In genomic region chr20:23349338-23350006, GRCh38 we compare ENCODE assay signal across 8 cellular contexts. TPM values are rescaled to one million over a fixed set of nuclear protein-coding genes. Genes with fewer than 3 reads are reported as not detected.
DNase-seq lines count a peak whose midpoint lies in the region; ATAC-seq and TF ChIP-seq lines count a peak whose summit lies in the region.

No MANE protein-coding gene starts in this region.

- peaks cover 21% of the 10 kb centered on the region for H3K4me1 ChIP-seq in CD4-positive, alpha-beta memory T cell (ENCODE audit: insufficient read depth, low read length)
- H3K4me1 ChIP-seq in heart right ventricle: peaks cover 3 to 29% (median 24%) of the 10 kb centered on the region in 9 donors

- H3K9me3 Mint-ChIP-seq in CD4-positive, alpha-beta memory T cell: peaks cover 0 to 1% (median 0%) of the 10 kb centered on the region in 8 donors
- H3K9me3 Mint-ChIP-seq in activated T-cell treated with anti-CD3 and anti-CD28 coated beads, Interleukin-2, amount 50 U/mL, for 72 hours: no peaks in the 10 kb centered on the region

- peak overlapping the region; percentile 93 to 97 for H3K4me3 ChIP-seq in CD4-positive, alpha-beta memory T cell (ENCODE audit: low read length in 2 of 2)
- peak overlapping the region; percentile 78 to 97 (median 86) for H3K4me3 ChIP-seq in heart right ventricle
- peak overlapping the region; percentile 95 for H3K4me3 ChIP-seq in skeletal muscle cell (ENCODE audit: low read depth, low read length)

- DNase-seq in CD4-positive, alpha-beta memory T cell: no peak
- DNase-seq in activated T-cell treated with anti-CD3 and anti-CD28 coated beads, Interleukin-2, amount 50 U/mL, for 72 hours: no peak
- DNase-seq in heart right ventricle (no peak), skeletal muscle cell (ENCODE audit: low read depth) (no peak), 8988T (no peak)

- peak overlapping the region; percentile 85 to 99 (median 98) for H3K4me3 Mint-ChIP-seq in CD4-positive, alpha-beta memory T cell
- H3K4me3 Mint-ChIP-seq in activated T-cell treated with anti-CD3 and anti-CD28 coated beads, Interleukin-2, amount 50 U/mL, for 72 hours: peak overlapping the region; percentile 80 to 92

- H3K27me3 Mint-ChIP-seq in CD4-positive, alpha-beta memory T cell: no peaks in the 10 kb centered on the region
- H3K27me3 Mint-ChIP-seq in activated T-cell treated with anti-CD3 and anti-CD28 coated beads, Interleukin-2, amount 50 U/mL, for 72 hours (ENCODE audit: low read depth): no peaks in the 10 kb centered on the region

- CTCF ChIA-PET in CD4-positive, alpha-beta memory T cell (lab: Charles Lee; ENCODE audit: partially characterized antibody): interaction anchor here (0.8 to 3.3 kb wide), 20 partner anchors 9 to 658 kb away, joined by 3 to 78 read pairs (median 6); partner anchors contain the start of gene NAPB

- H3K36me3 ChIP-seq in CD4-positive, alpha-beta memory T cell (ENCODE audit: insufficient read depth, low read length): peaks cover 11% of the 10 kb centered on the region
- peaks cover 0 to 9% (median 0%) of the 10 kb centered on the region in 9 donors for H3K36me3 ChIP-seq in heart right ventricle

- H3K9me3 ChIP-seq in CD4-positive, alpha-beta memory T cell (ENCODE audit: control insufficient read depth in 1 of 2, low read length in 2 of 2): no peaks in the 10 kb centered on the region
- no peaks in the 10 kb centered on the region for H3K9me3 ChIP-seq in heart right ventricle

- intact Hi-C loops in CD4-positive, alpha-beta memory T cell (cut with micrococcal nuclease): loop anchor here (1.0 to 5.0 kb wide), 4 partner anchors 9 to 1643 kb away; partner anchors contain the start of genes APMAP, GZF1 and NAPB
- intact Hi-C loops in heart right ventricle (cut with DNase I): loop anchor here in 7 of 10 donors (1.0 to 10.0 kb wide), 10 partner anchors 97 to 1705 kb away; partner anchors contain the start of genes CST9 (in 3 of the 7), CST3 (in 2 of the 7), ACSS1 (in 1 of the 7) and THBD (in 1 of the 7)

- TF ChIP-seq CTCF in heart right ventricle (IDR thresholded peaks at IDR 0.05): peak; percentile 10 to 68 (median 57)

- peaks cover 0 to 20% of the 10 kb centered on the region in 2 donors for H3K36me3 Mint-ChIP-seq in CD4-positive, alpha-beta memory T cell
- H3K36me3 Mint-ChIP-seq in activated T-cell treated with anti-CD3 and anti-CD28 coated beads, Interleukin-2, amount 50 U/mL, for 72 hours (ENCODE audit: insufficient read depth in 2 of 2): peaks cover 3% of the 10 kb centered on the region in 2 donors

- 12 to 18% methylated on average over 11 of the region's 11 CpGs for WGBS in heart right ventricle, 2 donors

- H3K27me3 ChIP-seq in CD4-positive, alpha-beta memory T cell (ENCODE audit: insufficient read depth, low read length): no peaks in the 10 kb centered on the region
- H3K27me3 ChIP-seq in heart right ventricle: no peaks in the 10 kb centered on the region

- POLR2A ChIA-PET in CD4-positive, alpha-beta memory T cell (lab: Charles Lee; ENCODE audit: partially characterized antibody): interaction anchor here (0.7 to 2.9 kb wide), 8 partner anchors 9 to 1741 kb away, joined by 3 to 128 read pairs (median 6); partner anchors contain the start of genes ACSS1, GZF1 and NAPB

- H3K4me1 Mint-ChIP-seq in CD4-positive, alpha-beta memory T cell: peaks cover 14 to 38% (median 23%) of the 10 kb centered on the region in 4 donors
- peaks cover 40% of the 10 kb centered on the region for H3K4me1 Mint-ChIP-seq in activated T-cell treated with anti-CD3 and anti-CD28 coated beads, Interleukin-2, amount 50 U/mL, for 72 hours (ENCODE audit: low read depth)

- ATAC-seq in GM19023 (IDR thresholded peaks at IDR 0.05; ENCODE audit: unreplicated experiment) (peak; percentile 1), HG03432 (IDR thresholded peaks at IDR 0.05; ENCODE audit: unreplicated experiment) (peak; percentile 13), heart right ventricle (peak in 4 of 8 donors; percentile 0 to 7 (median 1)), GM21717 (IDR thresholded peaks at IDR 0.05; ENCODE audit: unreplicated experiment) (no peak)
- ATAC-seq in activated T-cell treated with anti-CD3 and anti-CD28 coated beads, Interleukin-2, amount 50 U/mL, for 72 hours (replicated peaks in 1 of 2): peak in 1 of 2 donors; percentile 0

- H3K27ac Mint-ChIP-seq in CD4-positive, alpha-beta memory T cell: peak overlapping the region; percentile 99 to 100 (median 100)
- H3K27ac Mint-ChIP-seq in activated T-cell treated with anti-CD3 and anti-CD28 coated beads, Interleukin-2, amount 50 U/mL, for 72 hours: peak overlapping the region; percentile 99

- H3K27ac ChIP-seq in CD4-positive, alpha-beta memory T cell (ENCODE audit: low read depth, low read length): peak overlapping the region; percentile 100
- peak overlapping the region; percentile 88 to 100 (median 98) for H3K27ac ChIP-seq in heart right ventricle

RNA-seq across cellular contexts. Expression of gene NXT1, which starts 1.1 kb away (rescaled TPM):
- total RNA-seq in CD4-positive, alpha-beta memory T cell: 10 to 100 TPM; 21.5 to 23.6 TPM
- 100 to 1,000 TPM in 1 of 2 donors, 10 to 100 TPM in 1; 59.9 to 102 TPM for polyA plus RNA-seq in CD4-positive, alpha-beta memory T cell
- total RNA-seq in activated T-cell treated with anti-CD3 and anti-CD28 coated beads, Interleukin-2, amount 50 U/mL, for 72 hours: 10 to 100 TPM; 39.6 to 45.7 TPM
- total RNA-seq in heart right ventricle: 10 to 100 TPM in 2 of 10 donors, 1 to 10 TPM in 8; 4.5 to 12.9 (median 6.5) TPM
- polyA plus RNA-seq in heart right ventricle: 10 to 100 TPM in 1 of 2 donors, 1 to 10 TPM in 1; 6.6 to 21.3 TPM

RNA-seq across cellular contexts. Expression of gene GZF1, which starts 12.5 kb away (rescaled TPM):
- total RNA-seq in CD4-positive, alpha-beta memory T cell: 10 to 100 TPM; 12.8 to 14.1 TPM
- 1 to 10 TPM; 2.6 to 3.5 TPM for polyA plus RNA-seq in CD4-positive, alpha-beta memory T cell
- total RNA-seq in activated T-cell treated with anti-CD3 and anti-CD28 coated beads, Interleukin-2, amount 50 U/mL, for 72 hours: 1 to 10 TPM; 5.9 to 9.5 TPM
- 10 to 100 TPM; 20.6 to 42.7 (median 28.8) TPM for total RNA-seq in heart right ventricle
- 10 to 100 TPM in 1 of 2 donors, 1 to 10 TPM in 1; 8.6 to 10.0 TPM for polyA plus RNA-seq in heart right ventricle
